Comparison of ENCODE assay signal across 15 cellular contexts in genomic region chr20:17928633-17929311, GRCh38. TPM values are rescaled to one million over a fixed set of nuclear protein-coding genes. Genes with fewer than 3 reads are reported as not detected.
DNase-seq lines count a peak whose midpoint lies in the region; ATAC-seq, FAIRE-seq and TF ChIP-seq lines count a peak whose summit lies in the region.
"Had no signal": no experiment of that assay in that cellular context is flagged by ENCODE, and none has a peak within 500 bp of the region (broad histone marks: within the 10 kb centered on the region; RNA-seq: fewer than 3 reads in every experiment).

No MANE protein-coding gene starts in this region.

- H3K9me3 ChIP-seq in DOHH2 (ENCODE audit: control insufficient read depth, insufficient read depth, low read length) (no peaks in the 10 kb centered on the region), hepatocyte (ENCODE audit: low read depth) (no peaks in the 10 kb centered on the region), small intestine (ENCODE audit: control insufficient read depth, low read depth) (peaks cover 2% of the 10 kb centered on the region), SJCRH30 (replicated peaks) (no peaks in the 10 kb centered on the region)

- DNase-seq in NCI-H2196 (lab: John Stamatoyannopoulos, UW; ENCODE audit: unreplicated experiment) = peak; percentile 68
- DNase-seq in hepatocyte (ENCODE audit: low spot score) = peak; percentile 71
- peak; percentile 57 for DNase-seq in small intestine
- DNase-seq in DMS 273 (lab: John Stamatoyannopoulos, UW; ENCODE audit: unreplicated experiment) = no peak
- no peak for DNase-seq in SJCRH30
- DNase-seq: CD4-positive, alpha-beta T cell; H9; Kasumi-1; kidney; naive thymus-derived CD4-positive, alpha-beta T cell; stimulated activated CD4-positive, alpha-beta T cell treated with anti-CD3 and anti-CD28 coated beads, Interleukin-4, amount 100 ng/mL, for 1 hour had no signal

- TF ChIP-seq CTCF in DOHH2 (IDR thresholded peaks at IDR 0.05; ENCODE audit: low read depth, low read length, poor library complexity, severe bottlenecking) (no peak), hepatocyte (IDR thresholded peaks at IDR 0.05; ENCODE audit: poor library complexity) (no peak)

- H3K4me1 ChIP-seq in DOHH2 (ENCODE audit: control insufficient read depth, low read length) = peaks cover 24% of the 10 kb centered on the region
- peaks cover 34% of the 10 kb centered on the region for H3K4me1 ChIP-seq in hepatocyte (ENCODE audit: insufficient read depth)
- peaks cover 0 to 5% of the 10 kb centered on the region in 2 donors for H3K4me1 ChIP-seq in small intestine (ENCODE audit: control insufficient read depth in 2 of 2, insufficient read depth in 1 of 2, low read depth in 1 of 2, low read length in 1 of 2)
- no peaks in the 10 kb centered on the region; the same call in 1 of the 2 replicates for H3K4me1 ChIP-seq in SJCRH30

- no peaks in the 10 kb centered on the region for H3K9me2 ChIP-seq in DOHH2 (replicated peaks; ENCODE audit: control insufficient read depth, low read length)
- no peaks in the 10 kb centered on the region for H3K9me2 ChIP-seq in hepatocyte (replicated peaks; ENCODE audit: insufficient read depth)

- H3K36me3 ChIP-seq in DOHH2 (ENCODE audit: control insufficient read depth, low read length) (no peaks in the 10 kb centered on the region), hepatocyte (replicated peaks; ENCODE audit: insufficient read depth, low read depth) (no peaks in the 10 kb centered on the region), small intestine (ENCODE audit: control insufficient read depth in 2 of 2, insufficient read depth in 2 of 2, low read length in 2 of 2) (no peaks in the 10 kb centered on the region), SJCRH30 (no peaks in the 10 kb centered on the region)

- H3K4me2 ChIP-seq in DOHH2 (ENCODE audit: low read length) = peak overlapping the region; percentile 39
- peak overlapping the region; percentile 21 for H3K4me2 ChIP-seq in hepatocyte

- no peaks in the 10 kb centered on the region for H3F3A ChIP-seq in DOHH2 (ENCODE audit: control insufficient read depth, insufficient read depth)

- peak overlapping the region; percentile 52 for H2AFZ ChIP-seq in hepatocyte

- ATAC-seq in HG03196 (IDR thresholded peaks at IDR 0.05; ENCODE audit: unreplicated experiment) = no peak
- ATAC-seq: naive thymus-derived CD4-positive, alpha-beta T cell; stimulated activated effector memory CD8-positive, alpha-beta T cell treated with anti-CD3 and anti-CD28 coated beads, Interleukin-12 subunit alpha, Interleukin-12 subunit beta, amount 100 ng/mL, for 72 hours had no signal

- H4K20me1 ChIP-seq in DOHH2 (ENCODE audit: control insufficient read depth, insufficient read depth, low read depth, low read length) = no peaks in the 10 kb centered on the region
- no peaks in the 10 kb centered on the region for H4K20me1 ChIP-seq in hepatocyte (ENCODE audit: insufficient read depth, poor library complexity, severe bottlenecking)

- no peak for FAIRE-seq in small intestine (lab: Jason Lieb, UNC)
- FAIRE-seq: bronchial epithelial cell, kidney had no signal

- H3K27ac ChIP-seq in DOHH2 (ENCODE audit: low read depth, low read length) (no peak overlapping the region), hepatocyte (peak overlapping the region; percentile 97), small intestine (ENCODE audit: low read depth in 1 of 2, low read length in 1 of 2) (peak overlapping the region in 1 of 2 donors; percentile 43), SJCRH30 (no peak overlapping the region)

- H3K27me3 ChIP-seq in DOHH2 (ENCODE audit: control insufficient read depth, low read length) = peaks cover 3% of the 10 kb centered on the region; the same call in 1 of the 2 replicates
- no peaks in the 10 kb centered on the region for H3K27me3 ChIP-seq in hepatocyte
- H3K27me3 ChIP-seq in small intestine (ENCODE audit: control insufficient read depth in 2 of 2, insufficient read depth in 2 of 2, low read length in 2 of 2) = no peaks in the 10 kb centered on the region
- H3K27me3 ChIP-seq in SJCRH30 = no peaks in the 10 kb centered on the region; the same call in 1 of the 2 replicates

- H3K79me2 ChIP-seq in DOHH2 (ENCODE audit: control insufficient read depth, low read length) (no peaks in the 10 kb centered on the region), hepatocyte (no peaks in the 10 kb centered on the region)

- 63% methylated on average over 21 of the region's 22 CpGs for WGBS in hepatocyte (ENCODE audit: low lambda C conversion rate, missing lambda C conversion rate)
- 16 to 62% (median 34%) methylated on average over 18 to 22 of the region's 22 CpGs for WGBS in small intestine, 3 donors

- no peak overlapping the region for H3K4me3 ChIP-seq in DOHH2 (ENCODE audit: low read length)
- no peak overlapping the region for H3K4me3 ChIP-seq in hepatocyte
- no peak overlapping the region for H3K4me3 ChIP-seq in small intestine (ENCODE audit: low read depth in 1 of 2, low read length in 2 of 2)
- no peak overlapping the region for H3K4me3 ChIP-seq in SJCRH30

RNA-seq across cellular contexts. Expression of gene SNX5, which starts 39.8 kb away (rescaled TPM):
- total RNA-seq in hepatocyte = 154 and 190 TPM in 2 replicates
- polyA plus RNA-seq in hepatocyte (74.9 and 76.0 TPM in 2 replicates), small intestine (10 to 100 TPM; 67.8 to 79.4 (median 78.7) TPM)
- total RNA-seq in SJCRH30 (2014; rRNA removed; shearing (Covaris generic)) = 186 and 235 TPM in 2 replicates

RNA-seq across cellular contexts. Expression of gene MGME1, which starts 40.0 kb away (rescaled TPM):
- 12.7 and 15.7 TPM in 2 replicates for total RNA-seq in hepatocyte
- 17.9 and 18.3 TPM in 2 replicates for polyA plus RNA-seq in hepatocyte
- 10 to 100 TPM; 10.5 to 14.1 (median 13.8) TPM for polyA plus RNA-seq in small intestine
- 27.8 and 28.6 TPM in 2 replicates for total RNA-seq in SJCRH30 (2014; rRNA removed; shearing (Covaris generic))

Comparison
In these comparisons a context has a peak if more than half of its experiments do, and no peak if none do; other contexts are left out.
1. DNase-seq: peak in NCI-H2196 (single experiment), hepatocyte (single experiment) and small intestine (single experiment); none in DMS 273 (single experiment) and SJCRH30 (0 of 2).